16 cellular contexts compared by ENCODE assay signal in the genomic region with DNA sequence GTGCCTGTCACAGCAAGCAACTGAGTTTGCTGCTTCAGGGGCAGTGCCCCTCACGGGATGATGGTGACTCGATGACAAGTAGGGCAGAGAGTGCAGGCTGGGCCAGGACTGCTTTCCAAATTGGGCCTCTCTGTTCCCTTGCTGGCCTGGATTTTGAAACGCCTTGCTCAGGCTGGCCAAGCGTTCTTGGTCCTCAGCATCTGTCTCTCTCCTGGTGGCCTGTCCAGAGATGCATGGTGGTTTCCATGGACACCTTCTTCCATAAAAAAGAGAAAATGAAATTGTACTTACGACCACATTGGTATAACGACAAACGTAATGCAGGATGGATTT. TPM values are rescaled to one million over a fixed set of nuclear protein-coding genes. Genes with fewer than 3 reads are reported as not detected.
DNase-seq lines count a peak whose midpoint lies in the region; ATAC-seq and TF ChIP-seq lines count a peak whose summit lies in the region.
"Had no signal": no experiment of that assay in that cellular context is flagged by ENCODE, and none has a peak within 500 bp of the region (broad histone marks: within the 10 kb centered on the region; RNA-seq: fewer than 3 reads in every experiment).

No MANE protein-coding gene starts in this region.

- BruUV-seq in OCI-LY7 (replicated peaks; lab: Mats Ljungman, UMichigan), result no TSS peak

- no peaks in the 10 kb centered on the region for H3K27me3 ChIP-seq in BLaER1
- no peaks in the 10 kb centered on the region for H3K27me3 ChIP-seq in trophoblast cell (ENCODE audit: insufficient read depth, low read length)

- H2BK5ac ChIP-seq in trophoblast cell (ENCODE audit: low read depth, low read length, poor library complexity), result no peak overlapping the region

- peak overlapping the region; percentile 8 for H2BK12ac ChIP-seq in trophoblast cell (ENCODE audit: low read length)

- no peak overlapping the region for H3K18ac ChIP-seq in trophoblast cell (ENCODE audit: low read length)

- no peak for ATAC-seq in HG03097 (IDR thresholded peaks at IDR 0.05; ENCODE audit: low FRiP score, unreplicated experiment)
- ATAC-seq: CD8-positive, alpha-beta T cell had no signal

- H3K36me3 ChIP-seq in BLaER1 (no peaks in the 10 kb centered on the region), OCI-LY7 (ENCODE audit: insufficient read depth, low read length) (no peaks in the 10 kb centered on the region), trophoblast cell (ENCODE audit: control insufficient read depth in 1 of 2, insufficient read depth in 2 of 2, low read length in 2 of 2) (no peaks in the 10 kb centered on the region)

- H3K9me3 ChIP-seq in BLaER1 (peaks cover 5% of the 10 kb centered on the region; the same call in 1 of the 2 replicates), OCI-LY7 (ENCODE audit: low read length) (no peaks in the 10 kb centered on the region), trophoblast cell (ENCODE audit: insufficient read depth, low read depth, low read length) (no peaks in the 10 kb centered on the region)

- no peaks in the 10 kb centered on the region for H3K79me2 ChIP-seq in OCI-LY7 (ENCODE audit: insufficient read depth, low read depth, low read length)
- H3K79me2 ChIP-seq in trophoblast cell (ENCODE audit: control insufficient read depth, insufficient read depth, low read length, poor library complexity), result no peaks in the 10 kb centered on the region

- H3K14ac ChIP-seq in trophoblast cell (ENCODE audit: low read length), result no peak overlapping the region

- 0 out of 2 replicates have a peak overlapping the region, but pooled peaks have one; percentile 18 for H3K27ac ChIP-seq in BLaER1
- H3K27ac ChIP-seq in OCI-LY7 (ENCODE audit: low read depth, low read length, poor library complexity, severe bottlenecking), result peak overlapping the region; percentile 96
- no peak overlapping the region for H3K27ac ChIP-seq in trophoblast cell (ENCODE audit: low read depth, low read length)

- H2AFZ ChIP-seq in OCI-LY7 (ENCODE audit: low read length) (peak overlapping the region; percentile 64; the same call in 1 of the 2 replicates), trophoblast cell (ENCODE audit: insufficient read depth, low read length, poor library complexity) (no peak overlapping the region)

- intact Hi-C loops in OCI-LY7 (cut with micrococcal nuclease; ENCODE audit: unreplicated experiment), result no loop called here

- H3K9ac ChIP-seq in BLaER1 (no peak overlapping the region), trophoblast cell (ENCODE audit: low read length) (no peak overlapping the region)

- H3K4me3 ChIP-seq in BLaER1 (no peak overlapping the region), OCI-LY7 (ENCODE audit: low read depth, low read length, poor library complexity, severe bottlenecking) (no peak overlapping the region), trophoblast cell (ENCODE audit: low read depth, low read length) (no peak overlapping the region)

- no peaks in the 10 kb centered on the region for H3K9me2 ChIP-seq in OCI-LY7 (ENCODE audit: insufficient read depth, low read length)

- H4K20me1 ChIP-seq in BLaER1 (no peaks in the 10 kb centered on the region), OCI-LY7 (ENCODE audit: insufficient read depth, low read length) (no peaks in the 10 kb centered on the region)

- peaks cover 6% of the 10 kb centered on the region for H3K79me1 ChIP-seq in trophoblast cell (ENCODE audit: low read length)

- H3K4me2 ChIP-seq in BLaER1 (peak overlapping the region; percentile 41), OCI-LY7 (ENCODE audit: low read length) (peak overlapping the region; percentile 82), trophoblast cell (ENCODE audit: low read length) (no peak overlapping the region)

- no peak overlapping the region for H2AK5ac ChIP-seq in trophoblast cell (ENCODE audit: low read length)

- H3K4me1 ChIP-seq in BLaER1 (peaks cover 67% of the 10 kb centered on the region), OCI-LY7 (ENCODE audit: insufficient read depth, low read length, poor library complexity, severe bottlenecking) (peaks cover 80% of the 10 kb centered on the region), trophoblast cell (ENCODE audit: control insufficient read depth in 1 of 2, insufficient read depth in 2 of 2, low read length in 2 of 2) (peaks cover 9 to 25% of the 10 kb centered on the region in 2 experiments)

- CTCF ChIA-PET in OCI-LY7 (lab: Charles Lee; ENCODE audit: unreplicated experiment), result interaction anchor here (1.0 kb wide), 1 partner anchor 8 kb away, joined by 3 read pairs; no protein-coding TSS in a partner anchor

- no peak overlapping the region for H3K4ac ChIP-seq in trophoblast cell (ENCODE audit: low read depth, low read length)

- H3K23ac ChIP-seq in trophoblast cell (ENCODE audit: low read length), result no peak overlapping the region

- H2BK120ac ChIP-seq in trophoblast cell (ENCODE audit: insufficient read depth, low read length, poor library complexity), result no peak overlapping the region

- no peak overlapping the region for H4K12ac ChIP-seq in trophoblast cell (ENCODE audit: low read depth, low read length)

- POLR2A ChIA-PET in OCI-LY7 (lab: Charles Lee), result interaction anchor here (4.3 kb wide), 1 partner anchor 10 kb away, joined by 79 read pairs; no protein-coding TSS in a partner anchor

- no peak for TF ChIP-seq CTCF in OCI-LY7 (conservative IDR thresholded peaks at IDR 0.05; ENCODE audit: low read length)

- no peak for DNase-seq in OCI-LY7 (ENCODE audit: low spot score)
- no peak for DNase-seq in trophoblast cell
- no peak for DNase-seq in SW 1271 (lab: John Stamatoyannopoulos, UW)
- DNase-seq: ACHN; CD8-positive, alpha-beta T cell; COR-L47; DMS153; DMS79 treated with DMSO at 0.1 percent for 48 hours; GDM1; HCEC 1CT; HFFc6 had no signal

- WGBS in trophoblast cell (ENCODE audit: extremely low coverage, insufficient coverage, insufficient read length), result no CpG with 5 or more reads among the region's 7 CpGs

- no peak overlapping the region for H4K91ac ChIP-seq in trophoblast cell (ENCODE audit: low read depth, low read length)

- no peak overlapping the region for H4K8ac ChIP-seq in trophoblast cell (ENCODE audit: low read depth, low read length)

RNA-seq across cellular contexts. Expression of a gene that starts 19.4 kb away (rescaled TPM):
- total RNA-seq in OCI-LY7 (2014; rRNA removed; shearing (Covaris generic)), result not detected in 2 replicates
- total RNA-seq in OCI-LY7 (2022), result not detected in 2 replicates
- not detected in 2 replicates for polyA plus RNA-seq in trophoblast cell (2013)
- total RNA-seq: A172; CD8-positive, alpha-beta T cell; H4; HFFc6 had no signal
- polyA plus RNA-seq: CD14-positive monocyte had no signal

RNA-seq across cellular contexts. Expression of a gene that starts 24.2 kb away (rescaled TPM):
- not detected in 2 replicates for total RNA-seq in OCI-LY7 (2014; rRNA removed; shearing (Covaris generic))
- total RNA-seq in OCI-LY7 (2022), result not detected in 2 replicates
- not detected in 2 replicates for polyA plus RNA-seq in trophoblast cell (2013)
- total RNA-seq: A172; CD8-positive, alpha-beta T cell; H4; HFFc6 had no signal
- polyA plus RNA-seq: CD14-positive monocyte had no signal

RNA-seq across cellular contexts. Expression of a gene that starts 27.1 kb away (rescaled TPM):
- not detected in 2 replicates for total RNA-seq in OCI-LY7 (2014; rRNA removed; shearing (Covaris generic))
- not detected in 2 replicates for total RNA-seq in OCI-LY7 (2022)
- polyA plus RNA-seq in trophoblast cell (2013), result not detected in 2 replicates
- total RNA-seq: A172; CD8-positive, alpha-beta T cell; H4; HFFc6 had no signal
- polyA plus RNA-seq: CD14-positive monocyte had no signal

RNA-seq across cellular contexts. Expression of a gene that starts 31.4 kb away (rescaled TPM):
- not detected in 2 replicates for total RNA-seq in OCI-LY7 (2014; rRNA removed; shearing (Covaris generic))
- total RNA-seq in OCI-LY7 (2022), result not detected in 2 replicates
- polyA plus RNA-seq in trophoblast cell (2013), result not detected in 2 replicates
- total RNA-seq: A172; CD8-positive, alpha-beta T cell; H4; HFFc6 had no signal
- polyA plus RNA-seq: CD14-positive monocyte had no signal

RNA-seq across cellular contexts. Expression of a gene that starts 44.5 kb away (rescaled TPM):
- 45.8 and 47.1 TPM in 2 replicates for total RNA-seq in OCI-LY7 (2014; rRNA removed; shearing (Covaris generic))
- 23.4 and 28.7 TPM in 2 replicates for total RNA-seq in OCI-LY7 (2022)
- polyA plus RNA-seq in trophoblast cell (2013), result 52.7 and 59.0 TPM in 2 replicates
- total RNA-seq: A172 had no signal
